21 cellular contexts compared by ENCODE assay signal in the genomic region with DNA sequence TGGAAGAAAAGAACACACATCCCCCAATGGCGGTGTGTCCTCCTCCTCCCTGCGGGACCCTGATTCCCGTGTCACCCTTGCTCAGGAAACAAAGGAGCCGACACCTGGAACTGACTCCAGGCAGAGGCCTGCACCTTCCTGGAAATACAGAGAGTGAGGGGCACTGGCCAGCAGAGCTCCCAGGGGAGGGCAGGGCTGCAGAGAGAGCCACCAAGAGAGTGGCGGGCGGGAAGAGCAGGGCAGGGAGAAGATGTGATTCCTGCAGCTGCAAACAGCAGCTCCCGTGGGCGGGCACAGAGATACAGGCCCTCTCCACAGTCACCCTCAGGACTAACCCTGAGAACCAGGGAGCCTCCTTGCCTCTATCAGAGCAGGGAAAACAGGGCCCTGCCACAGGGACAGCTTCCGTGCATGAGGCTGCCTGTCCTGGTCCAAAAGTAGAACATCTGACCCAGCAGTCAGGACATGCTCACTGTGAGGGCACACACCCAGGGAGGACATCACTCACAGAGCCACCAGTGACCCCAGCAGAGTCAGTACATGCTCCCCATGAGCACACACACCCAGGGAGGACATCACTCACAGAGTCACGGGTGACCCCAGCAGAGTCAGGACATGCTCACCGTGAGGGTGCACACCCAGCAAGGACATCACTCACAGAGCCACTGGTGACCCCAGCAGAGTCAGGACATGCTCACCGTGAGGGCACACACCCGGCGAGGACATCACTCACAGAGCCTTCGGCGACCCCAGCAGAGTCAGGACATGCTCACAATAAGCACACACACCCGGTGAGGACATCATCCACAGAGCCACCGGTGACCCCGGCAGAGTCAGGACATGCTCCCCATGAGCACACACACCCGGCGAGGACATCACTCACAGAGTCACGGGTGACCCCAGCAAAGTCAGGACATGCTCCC.
A peak's percentile ranks its signal among the peaks of the same experiment; 100 is the strongest.
DNase-seq lines count a peak whose midpoint lies in the region; TF ChIP-seq lines count a peak whose summit lies in the region.
"Had no signal": no experiment of that assay in that cellular context is flagged by ENCODE, and none has a peak within 500 bp of the region (broad histone marks: within the 10 kb centered on the region; RNA-seq: fewer than 3 reads in every experiment).

No MANE protein-coding gene starts in this region.

- H3K9ac ChIP-seq in colonic mucosa (ENCODE audit: low read depth in 2 of 2, low read length in 2 of 2) (no peak overlapping the region), H9 (ENCODE audit: extremely low read depth, insufficient read length, low read length) (no peak overlapping the region)
- H3K9ac ChIP-seq: GM23248 had no signal

- H3K79me2 ChIP-seq in H9 (ENCODE audit: insufficient read depth, low read length), result no peaks in the 10 kb centered on the region

- H3K4me2 ChIP-seq in H9 (ENCODE audit: insufficient read depth, insufficient read length, low read length), result no peak overlapping the region

- H3K9me3 ChIP-seq in colonic mucosa (no peaks in the 10 kb centered on the region), MG63 (no peaks in the 10 kb centered on the region), H9 (ENCODE audit: control insufficient read depth, low read depth, low read length) (no peaks in the 10 kb centered on the region)
- H3K9me3 ChIP-seq: body of pancreas, thyroid gland had no signal

- H2AFZ ChIP-seq in H9 (ENCODE audit: low read length), result no peak overlapping the region
- H2AFZ ChIP-seq: GM23248 had no signal

- no peak overlapping the region for H3K27ac ChIP-seq in colonic mucosa
- no peak overlapping the region for H3K27ac ChIP-seq in H9 (ENCODE audit: insufficient read length, low read depth, low read length)
- H3K27ac ChIP-seq: 22Rv1, body of pancreas, GM23248, skin epidermis, thyroid gland had no signal

- no peaks in the 10 kb centered on the region for H3K79me1 ChIP-seq in H9 (ENCODE audit: insufficient read depth, low read depth, low read length, poor library complexity, severe bottlenecking)

- H3K14ac ChIP-seq in H9 (ENCODE audit: insufficient read depth, low read length), result no peak overlapping the region

- H4K5ac ChIP-seq in H9 (ENCODE audit: insufficient read length, low read depth, low read length), result no peak overlapping the region

- DNase-seq in activated CD4-positive, alpha-beta T cell treated with anti-CD3 and anti-CD28 coated beads for 1 hour, result peak; percentile 4
- DNase-seq in activated CD4-positive, alpha-beta T cell treated with anti-CD3 and anti-CD28 coated beads for 4 hours, result no peak
- DNase-seq in colonic mucosa (peak; percentile 12), mesothelial cell of epicardium (ENCODE audit: low spot score in 2 of 2, unreplicated experiment in 2 of 2) (peak; percentile 13 to 29), GM19240 (ENCODE audit: insufficient read length, low spot score) (no peak), MG63 (no peak), H9 (no peak)
- peak; percentile 18 for DNase-seq in stimulated activated CD8-positive, alpha-beta memory T cell treated with anti-CD3 and anti-CD28 coated beads, Interleukin-4, amount 100 ng/mL, for 48 hours
- DNase-seq: DMS 273 treated with DMSO at 0.1 percent for 48 hours, GM23248, mesenchymal stem cell, MV-4-11, NCI-H2081, NCI-H524 treated with DMSO at 0.1 percent for 48 hours, SIG-M5, thyroid gland had no signal

- H3K23ac ChIP-seq in H9 (ENCODE audit: insufficient read length, low read depth, low read length), result no peak overlapping the region

- no peak overlapping the region for H3K56ac ChIP-seq in H9 (ENCODE audit: insufficient read length, low read depth, low read length)

- H2BK12ac ChIP-seq in H9 (ENCODE audit: insufficient read length, low read depth, low read length), result no peak overlapping the region

- H3K4me3 Mint-ChIP-seq in mesothelial cell of epicardium (no peak overlapping the region), H9 (no peak overlapping the region)
- H3K4me3 Mint-ChIP-seq: activated naive CD4-positive, alpha-beta T cell treated with anti-CD3 and anti-CD28 coated beads, Interleukin-2, amount 50 U/mL, for 24 hours had no signal

- no peak overlapping the region for H3K4ac ChIP-seq in H9 (ENCODE audit: low read depth, low read length)

- H3K4me3 ChIP-seq in colonic mucosa (no peak overlapping the region), MG63 (no peak overlapping the region)
- H3K4me3 ChIP-seq: body of pancreas, GM23248, skin epidermis, thyroid gland had no signal

- no peak overlapping the region for H4K8ac ChIP-seq in H9 (replicated peaks; ENCODE audit: insufficient read length, low read depth, low read length)

- H2BK20ac ChIP-seq in H9 (ENCODE audit: low read depth, low read length, poor library complexity, severe bottlenecking), result no peak overlapping the region

- no peaks in the 10 kb centered on the region for H3K4me1 ChIP-seq in colonic mucosa
- H3K4me1 ChIP-seq in H9 (ENCODE audit: insufficient read depth, low read length), result no peaks in the 10 kb centered on the region
- H3K4me1 ChIP-seq: body of pancreas, thyroid gland had no signal

- no peak for TF ChIP-seq CTCF in colonic mucosa (IDR thresholded peaks at IDR 0.05)
- no peak for TF ChIP-seq CTCF in mesothelial cell of epicardium (IDR thresholded peaks at IDR 0.05; ENCODE audit: unreplicated experiment)
- no peak for TF ChIP-seq CTCF in H9 (conservative IDR thresholded peaks at IDR 0.05)

- H3K4me1 Mint-ChIP-seq in mesothelial cell of epicardium, result peaks cover 19% of the 10 kb centered on the region
- peaks cover 15 to 16% of the 10 kb centered on the region in 2 experiments for H3K4me1 Mint-ChIP-seq in H9
- H3K4me1 Mint-ChIP-seq: activated naive CD4-positive, alpha-beta T cell treated with anti-CD3 and anti-CD28 coated beads, Interleukin-2, amount 50 U/mL, for 24 hours; IgD-negative memory B cell had no signal

- no peak overlapping the region for H2BK5ac ChIP-seq in H9 (ENCODE audit: insufficient read length, low read length)

- no peak overlapping the region for H2AK5ac ChIP-seq in H9 (ENCODE audit: insufficient read length, low read length)

- WGBS in H9 (ENCODE audit: extremely low coverage, insufficient read length, low lambda C conversion rate), result no CpG with 5 or more reads among the region's 22 CpGs

- H3K27me3 ChIP-seq in colonic mucosa (no peaks in the 10 kb centered on the region), MG63 (no peaks in the 10 kb centered on the region), H9 (ENCODE audit: insufficient read depth, low read length) (no peaks in the 10 kb centered on the region)
- H3K27me3 ChIP-seq: body of pancreas, thyroid gland had no signal

- H3K36me3 Mint-ChIP-seq in mesothelial cell of epicardium (no peaks in the 10 kb centered on the region), H9 (ENCODE audit: insufficient read depth in 1 of 3, low read depth in 3 of 3) (peaks cover 3 to 7% (median 5%) of the 10 kb centered on the region in 3 experiments; a peak in 6 of 7 replicates)
- H3K36me3 Mint-ChIP-seq: activated naive CD4-positive, alpha-beta T cell treated with anti-CD3 and anti-CD28 coated beads, Interleukin-2, amount 50 U/mL, for 24 hours; IgD-negative memory B cell had no signal

- H4K20me1 ChIP-seq in H9 (ENCODE audit: control insufficient read depth, insufficient read depth, insufficient read length), result no peaks in the 10 kb centered on the region

- H3K18ac ChIP-seq in H9 (ENCODE audit: insufficient read length, low read depth, low read length), result no peak overlapping the region

- H2BK15ac ChIP-seq in H9 (ENCODE audit: low read depth, low read length), result no peak overlapping the region

- H4K91ac ChIP-seq in H9 (ENCODE audit: insufficient read length, low read depth, low read length), result no peak overlapping the region

- H3K36me3 ChIP-seq in colonic mucosa, result no peaks in the 10 kb centered on the region
- H3K36me3 ChIP-seq in MG63, result no peaks in the 10 kb centered on the region
- H3K36me3 ChIP-seq: thyroid gland had no signal

- no peaks in the 10 kb centered on the region for H3K23me2 ChIP-seq in H9 (ENCODE audit: insufficient read length, low read depth, low read length, poor library complexity, severe bottlenecking)

- no peak overlapping the region for H3T11ph ChIP-seq in H9 (ENCODE audit: low read length)

- H2BK120ac ChIP-seq in H9 (ENCODE audit: low read depth, low read length, poor library complexity, severe bottlenecking), result no peak overlapping the region

- peaks cover 10% of the 10 kb centered on the region for H3K27me3 Mint-ChIP-seq in mesothelial cell of epicardium (ENCODE audit: low read depth)
- peaks cover 6% of the 10 kb centered on the region for H3K27me3 Mint-ChIP-seq in H9 (ENCODE audit: low read depth)

- H3K27ac Mint-ChIP-seq in mesothelial cell of epicardium (no peak overlapping the region), H9 (no peak overlapping the region; a peak in 1 of 7 replicates)
- H3K27ac Mint-ChIP-seq: activated naive CD4-positive, alpha-beta T cell treated with anti-CD3 and anti-CD28 coated beads, Interleukin-2, amount 50 U/mL, for 24 hours had no signal

- H3K9me3 Mint-ChIP-seq in mesothelial cell of epicardium, result no peaks in the 10 kb centered on the region
- peaks cover 6 to 10% of the 10 kb centered on the region in 2 experiments; a peak in 4 of 5 replicates for H3K9me3 Mint-ChIP-seq in H9
- H3K9me3 Mint-ChIP-seq: activated naive CD4-positive, alpha-beta T cell treated with anti-CD3 and anti-CD28 coated beads, Interleukin-2, amount 50 U/mL, for 24 hours had no signal

- intact Hi-C loops in colonic mucosa (cut with DNase I), result no loop called here

Comparison
In these comparisons a context has a peak if more than half of its experiments do, and no peak if none do; other contexts are left out.
1. DNase-seq: peak in activated CD4-positive, alpha-beta T cell treated with anti-CD3 and anti-CD28 coated beads for 1 hour (single experiment), colonic mucosa (single experiment), mesothelial cell of epicardium (2 of 2) and stimulated activated CD8-positive, alpha-beta memory T cell treated with anti-CD3 and anti-CD28 coated beads, Interleukin-4, amount 100 ng/mL, for 48 hours (single experiment); none in activated CD4-positive, alpha-beta T cell treated with anti-CD3 and anti-CD28 coated beads for 4 hours (0 of 2), GM19240 (single experiment), MG63 (single experiment) and H9 (single experiment).